Comparison of ENCODE assay signal across 2 cellular contexts in the genomic region with DNA sequence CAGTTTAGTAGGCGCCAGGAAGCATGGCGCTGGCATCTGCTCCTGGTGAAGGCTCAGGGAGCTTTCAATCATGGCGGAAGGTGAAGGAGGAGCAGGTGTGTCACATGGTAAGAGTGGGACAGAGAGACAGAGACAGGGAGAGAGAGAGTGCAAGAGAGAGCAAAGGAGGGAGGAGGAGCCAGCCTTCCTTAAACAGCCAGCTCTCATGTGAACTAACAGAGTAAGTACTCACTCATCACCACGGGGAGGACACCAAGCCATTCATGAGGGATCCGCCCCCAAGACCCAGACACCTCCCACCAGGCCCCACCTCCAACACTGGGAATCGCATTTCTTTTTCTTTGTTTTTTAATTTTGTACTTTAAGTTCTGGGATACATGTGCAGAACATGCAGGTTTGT.
TF ChIP-seq lines count a peak whose summit lies in the region.

No MANE protein-coding gene starts in this region.

TF ChIP-seq in HCT116, 20 proteins besides CTCF, POLR2A, EP300 and RAD21:
- no peak for TF ChIP-seq SIN3A (IDR thresholded peaks at IDR 0.05; ENCODE audit: low read depth)
- TF ChIP-seq, protein P1, sequence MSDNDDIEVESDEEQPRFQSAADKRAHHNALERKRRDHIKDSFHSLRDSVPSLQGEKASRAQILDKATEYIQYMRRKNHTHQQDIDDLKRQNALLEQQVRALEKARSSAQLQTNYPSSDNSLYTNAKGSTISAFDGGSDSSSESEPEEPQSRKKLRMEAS (IDR thresholded peaks at IDR 0.05): no peak
- TF ChIP-seq YY1 (IDR thresholded peaks at IDR 0.05; ENCODE audit: extremely low read depth, insufficient replicate concordance, low read depth, low read length): no peak
- no peak for TF ChIP-seq CBX3 (IDR thresholded peaks at IDR 0.05; ENCODE audit: low read depth)
- no peak for TF ChIP-seq EZH2phosphoT487 (IDR thresholded peaks at IDR 0.05; ENCODE audit: borderline replicate concordance)
- TF ChIP-seq JUND (IDR thresholded peaks at IDR 0.05): no peak
- no peak for TF ChIP-seq FOSL1 (IDR thresholded peaks at IDR 0.05; ENCODE audit: low read depth)
- TF ChIP-seq CEBPB (IDR thresholded peaks at IDR 0.05; ENCODE audit: low read depth): no peak
- TF ChIP-seq EGR1 (IDR thresholded peaks at IDR 0.05; ENCODE audit: low read depth): no peak
- no peak for TF ChIP-seq TCF7L2 (IDR thresholded peaks at IDR 0.05; ENCODE audit: borderline replicate concordance, extremely low read depth, insufficient read depth, insufficient read length)
- no peak for TF ChIP-seq POLR2AphosphoS5 (IDR thresholded peaks at IDR 0.05; ENCODE audit: low read depth, low read length)
- TF ChIP-seq, protein P2, sequence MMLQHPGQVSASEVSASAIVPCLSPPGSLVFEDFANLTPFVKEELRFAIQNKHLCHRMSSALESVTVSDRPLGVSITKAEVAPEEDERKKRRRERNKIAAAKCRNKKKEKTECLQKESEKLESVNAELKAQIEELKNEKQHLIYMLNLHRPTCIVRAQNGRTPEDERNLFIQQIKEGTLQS (IDR thresholded peaks at IDR 0.05): no peak
- no peak for TF ChIP-seq SP1 (IDR thresholded peaks at IDR 0.05; ENCODE audit: low read depth)
- TF ChIP-seq, protein P3, sequence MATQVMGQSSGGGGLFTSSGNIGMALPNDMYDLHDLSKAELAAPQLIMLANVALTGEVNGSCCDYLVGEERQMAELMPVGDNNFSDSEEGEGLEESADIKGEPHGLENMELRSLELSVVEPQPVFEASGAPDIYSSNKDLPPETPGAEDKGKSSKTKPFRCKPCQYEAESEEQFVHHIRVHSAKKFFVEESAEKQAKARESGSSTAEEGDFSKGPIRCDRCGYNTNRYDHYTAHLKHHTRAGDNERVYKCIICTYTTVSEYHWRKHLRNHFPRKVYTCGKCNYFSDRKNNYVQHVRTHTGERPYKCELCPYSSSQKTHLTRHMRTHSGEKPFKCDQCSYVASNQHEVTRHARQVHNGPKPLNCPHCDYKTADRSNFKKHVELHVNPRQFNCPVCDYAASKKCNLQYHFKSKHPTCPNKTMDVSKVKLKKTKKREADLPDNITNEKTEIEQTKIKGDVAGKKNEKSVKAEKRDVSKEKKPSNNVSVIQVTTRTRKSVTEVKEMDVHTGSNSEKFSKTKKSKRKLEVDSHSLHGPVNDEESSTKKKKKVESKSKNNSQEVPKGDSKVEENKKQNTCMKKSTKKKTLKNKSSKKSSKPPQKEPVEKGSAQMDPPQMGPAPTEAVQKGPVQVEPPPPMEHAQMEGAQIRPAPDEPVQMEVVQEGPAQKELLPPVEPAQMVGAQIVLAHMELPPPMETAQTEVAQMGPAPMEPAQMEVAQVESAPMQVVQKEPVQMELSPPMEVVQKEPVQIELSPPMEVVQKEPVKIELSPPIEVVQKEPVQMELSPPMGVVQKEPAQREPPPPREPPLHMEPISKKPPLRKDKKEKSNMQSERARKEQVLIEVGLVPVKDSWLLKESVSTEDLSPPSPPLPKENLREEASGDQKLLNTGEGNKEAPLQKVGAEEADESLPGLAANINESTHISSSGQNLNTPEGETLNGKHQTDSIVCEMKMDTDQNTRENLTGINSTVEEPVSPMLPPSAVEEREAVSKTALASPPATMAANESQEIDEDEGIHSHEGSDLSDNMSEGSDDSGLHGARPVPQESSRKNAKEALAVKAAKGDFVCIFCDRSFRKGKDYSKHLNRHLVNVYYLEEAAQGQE (IDR thresholded peaks at IDR 0.05; ENCODE audit: low read depth): no peak
- TF ChIP-seq ZNF274 (IDR thresholded peaks at IDR 0.05; ENCODE audit: low read depth, low read length): no peak

TF ChIP-seq in WTC11, 78 proteins besides CTCF, POLR2A, EP300 and RAD21:
- no peak for TF ChIP-seq ZNF138 (CRISPR knock-in tag; conservative IDR thresholded peaks at IDR 0.05)
